In the genomic region with DNA sequence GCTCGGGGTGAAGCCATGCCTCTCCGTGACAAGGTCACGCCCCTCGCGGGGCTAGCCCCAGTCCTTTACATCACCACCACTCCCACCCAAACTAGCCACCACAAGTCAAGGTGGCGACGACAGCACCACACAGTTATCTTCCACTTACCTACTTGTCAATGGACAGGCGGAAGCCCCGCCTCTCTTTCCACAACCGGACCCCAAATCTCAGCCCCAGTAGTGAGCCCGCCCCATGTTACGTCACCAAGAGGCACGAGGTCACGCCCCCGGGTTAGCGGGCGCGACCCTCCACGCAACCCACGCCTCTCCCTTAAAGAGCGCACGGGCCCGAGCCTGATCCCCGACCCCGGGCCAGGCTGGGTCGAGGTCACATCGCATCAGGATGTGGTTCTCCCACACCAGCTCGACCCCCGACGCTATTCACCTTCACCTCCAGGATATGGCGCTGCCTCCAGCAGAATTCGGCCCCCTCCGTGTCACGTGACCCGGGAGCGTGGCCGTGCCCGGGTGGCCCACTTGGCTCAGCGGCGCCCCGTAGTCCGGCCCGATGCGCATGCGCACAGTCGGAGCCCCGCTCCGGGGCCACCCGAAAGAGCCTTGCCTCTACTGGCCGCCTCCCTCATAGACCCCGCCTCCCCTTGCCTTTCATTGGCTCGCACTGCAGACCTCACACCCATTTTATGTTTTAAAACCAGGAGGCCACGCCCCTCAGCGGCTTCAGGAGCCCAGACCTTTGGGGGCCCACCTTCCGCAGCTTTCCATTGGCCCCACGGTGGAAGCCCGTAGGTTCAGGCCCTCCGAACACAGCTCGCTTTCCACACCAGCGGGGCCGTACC, we compare ENCODE assay signal across 8 cellular contexts. TPM values are rescaled to one million over a fixed set of nuclear protein-coding genes. Genes with fewer than 3 reads are reported as not detected.
A peak's percentile ranks its signal among the peaks of the same experiment; 100 is the strongest.
DNase-seq lines count a peak whose midpoint lies in the region; ATAC-seq, FAIRE-seq and TF ChIP-seq lines count a peak whose summit lies in the region.

No MANE protein-coding gene starts in this region.

- WGBS in pancreas, 2 donors, result 0 to 1% methylated on average over 57 to 61 of the region's 61 CpGs

- peaks cover 26% of the 10 kb centered on the region for H3K4me1 ChIP-seq in adipocyte (ENCODE audit: control insufficient read depth, insufficient read depth, low read length)
- H3K4me1 ChIP-seq in cardiac muscle cell (ENCODE audit: low read depth), result peaks cover 8% of the 10 kb centered on the region
- peaks cover 12 to 14% (median 12%) of the 10 kb centered on the region in 3 donors for H3K4me1 ChIP-seq in pancreas
- H3K4me1 ChIP-seq in tibial artery, result peaks cover 4 to 27% (median 16%) of the 10 kb centered on the region in 4 donors

- DNase-seq in GM12891 (ENCODE audit: insufficient read length, low spot score), result peak; percentile 97
- peak; percentile 96 for DNase-seq in NCI-H1417 treated with DMSO at 0.1 percent for 48 hours (lab: John Stamatoyannopoulos, UW)
- peak; percentile 96 to 98 for DNase-seq in SW 1271 (lab: John Stamatoyannopoulos, UW)
- DNase-seq in adipocyte (ENCODE audit: low read depth), result peak; percentile 99
- DNase-seq in cardiac muscle cell (ENCODE audit: low read depth in 1 of 2, low spot score in 1 of 2), result peak; percentile 99
- peak; percentile 97 to 100 (median 98) for DNase-seq in pancreas
- peak; percentile 98 to 99 for DNase-seq in tibial artery

- peak; percentile 100 for FAIRE-seq in GM12891 (lab: Jason Lieb, UNC)
- FAIRE-seq in pancreas (lab: Jason Lieb, UNC), result peak; percentile 86

- TF ChIP-seq CTCF in cardiac muscle cell (IDR thresholded peaks at IDR 0.05; ENCODE audit: low read depth, low read length) (no peak), pancreas (IDR thresholded peaks at IDR 0.05) (no peak), tibial artery (IDR thresholded peaks at IDR 0.05) (peak in 1 of 2 experiments; percentile 34)

- ATAC-seq in HG02798 (IDR thresholded peaks at IDR 0.05; ENCODE audit: poor library complexity, unreplicated experiment) (peak; percentile 94), pancreas (peak; percentile 90 to 97 (median 96))

- peak overlapping the region; percentile 96 for H3K9ac ChIP-seq in adipocyte (ENCODE audit: low read length)

- no peaks in the 10 kb centered on the region for H3K9me3 ChIP-seq in adipocyte (ENCODE audit: control insufficient read depth, low read length)
- no peaks in the 10 kb centered on the region for H3K9me3 ChIP-seq in cardiac muscle cell (ENCODE audit: low read depth)
- H3K9me3 ChIP-seq in pancreas, result no peaks in the 10 kb centered on the region
- no peaks in the 10 kb centered on the region for H3K9me3 ChIP-seq in tibial artery

- H3K36me3 ChIP-seq in adipocyte (ENCODE audit: control insufficient read depth, insufficient read depth, low read length, severe bottlenecking) (peaks cover 19% of the 10 kb centered on the region), cardiac muscle cell (no peaks in the 10 kb centered on the region), pancreas (peaks cover 0 to 14% (median 0%) of the 10 kb centered on the region in 3 donors), tibial artery (peaks cover 3 to 27% (median 12%) of the 10 kb centered on the region in 3 donors)

- no peaks in the 10 kb centered on the region for H3K27me3 ChIP-seq in adipocyte (replicated peaks; ENCODE audit: control insufficient read depth, insufficient read depth, low read length)
- no peaks in the 10 kb centered on the region for H3K27me3 ChIP-seq in cardiac muscle cell
- no peaks in the 10 kb centered on the region for H3K27me3 ChIP-seq in pancreas
- H3K27me3 ChIP-seq in tibial artery, result no peaks in the 10 kb centered on the region

- peak; percentile 82 for TF ChIP-seq POLR2A in GM12891 (IDR thresholded peaks at IDR 0.05; ENCODE audit: low read depth, low read length)

- peak overlapping the region; percentile 98 for H3K27ac ChIP-seq in cardiac muscle cell
- H3K27ac ChIP-seq in pancreas, result peak overlapping the region; percentile 75 to 95 (median 85)
- peak overlapping the region; percentile 87 to 95 for H3K27ac ChIP-seq in tibial artery

- intact Hi-C loops in pancreas (cut with DNase I) (no loop called here), tibial artery (cut with DNase I; ENCODE audit: low total_unique reads) (no loop called here)

- H3K4me3 ChIP-seq in adipocyte (ENCODE audit: low read length) (peak overlapping the region; percentile 95), cardiac muscle cell (peak overlapping the region; percentile 55), pancreas (peak overlapping the region; percentile 56 to 95 (median 66)), tibial artery (peak overlapping the region; percentile 66 to 81)

TF ChIP-seq in GM12891, 5 proteins besides CTCF, POLR2A, EP300 and RAD21:
- 0 out of 2 replicates have a peak, but pooled peaks have one; percentile 44 for TF ChIP-seq POU2F2 (IDR thresholded peaks at IDR 0.05; ENCODE audit: low read depth, low read length)
- TF ChIP-seq TAF1 (IDR thresholded peaks at IDR 0.05; ENCODE audit: low read depth, low read length), result 0 out of 2 replicates have a peak, but pooled peaks have one; percentile 21
- TF ChIP-seq POLR2AphosphoS5 (IDR thresholded peaks at IDR 0.05; ENCODE audit: low read depth, low read length), result peak; percentile 87
- TF ChIP-seq SPI1 (IDR thresholded peaks at IDR 0.05; ENCODE audit: low read depth, low read length), result no peak
- no peak for TF ChIP-seq PAX5 (IDR thresholded peaks at IDR 0.05; ENCODE audit: insufficient read depth, low read length, severe bottlenecking)

RNA-seq across cellular contexts. Expression of gene SYDE1, which starts 18.2 kb away (rescaled TPM):
- polyA plus RNA-seq in GM12891 (2012; ENCODE audit: low read depth, missing spikeins), result not detected
- total RNA-seq in cardiac muscle cell, result 26.1 and 48.3 TPM in 2 replicates
- polyA plus RNA-seq in cardiac muscle cell, result 13.2 and 14.5 TPM in 2 replicates
- 1 to 10 TPM; 2.5 to 5.2 (median 3.3) TPM for total RNA-seq in pancreas
- polyA plus RNA-seq in pancreas, result 1 to 10 TPM; 5.8 to 6.1 TPM

RNA-seq across cellular contexts. Expression of gene OR1I1, which starts 43.4 kb away (rescaled TPM):
- not detected for polyA plus RNA-seq in GM12891 (2012; ENCODE audit: low read depth, missing spikeins)
- total RNA-seq in cardiac muscle cell (not detected in 2 replicates), pancreas (not detected)
- polyA plus RNA-seq in cardiac muscle cell (not detected in 2 replicates), pancreas (not detected)

Comparison
In these comparisons a context has a peak if more than half of its experiments do, and no peak if none do; other contexts are left out.
1. Peak in every context shown above with its lines: DNase-seq, ATAC-seq, H3K4me3 ChIP-seq and H3K27ac ChIP-seq.